In genomic region chr12:68627673-68628319, GRCh38 we compare ENCODE assay signal across 18 cellular contexts. TPM values are rescaled to one million over a fixed set of nuclear protein-coding genes. Genes with fewer than 3 reads are reported as not detected.
DNase-seq lines count a peak whose midpoint lies in the region; ATAC-seq and TF ChIP-seq lines count a peak whose summit lies in the region.
"Had no signal": no experiment of that assay in that cellular context is flagged by ENCODE, and none has a peak within 500 bp of the region (broad histone marks: within the 10 kb centered on the region; RNA-seq: fewer than 3 reads in every experiment).

No MANE protein-coding gene starts in this region.

- intact Hi-C loops in CD4-positive, alpha-beta T cell (cut with DNase I, micrococcal nuclease) = loop anchor here in 1 of 2 experiments (2.0 to 5.0 kb wide), 2 partner anchors 15 to 35 kb away; no protein-coding TSS in a partner anchor
- intact Hi-C loops in naive thymus-derived CD4-positive, alpha-beta T cell (cut with micrococcal nuclease) = loop anchor here (1.0 to 2.0 kb wide), 2 partner anchors 8 to 13 kb away; no protein-coding TSS in a partner anchor

- H2AFZ ChIP-seq in SU-DHL-6 (ENCODE audit: low read depth, low read length, severe bottlenecking) = no peak overlapping the region

- H3F3A ChIP-seq in SU-DHL-6 (ENCODE audit: insufficient read depth) = peaks cover 34% of the 10 kb centered on the region

- H3K9ac ChIP-seq in SU-DHL-6 (ENCODE audit: low read length) = no peak overlapping the region

- ATAC-seq in CD4-positive, alpha-beta T cell (ENCODE audit: poor library complexity) = no peak
- no peak for ATAC-seq in naive thymus-derived CD4-positive, alpha-beta T cell
- no peak for ATAC-seq in GM19328 (IDR thresholded peaks at IDR 0.05; ENCODE audit: unreplicated experiment)

- H3K27me3 Mint-ChIP-seq in activated CD4-positive, alpha-beta T cell treated with anti-CD3 and anti-CD28 coated beads, Interleukin-2, amount 10 ng/mL, durations not matched to agents 7 days and 5 days = no peaks in the 10 kb centered on the region
- no peaks in the 10 kb centered on the region for H3K27me3 Mint-ChIP-seq in CD4-positive, alpha-beta T cell
- no peaks in the 10 kb centered on the region for H3K27me3 Mint-ChIP-seq in naive thymus-derived CD4-positive, alpha-beta T cell

- H3K4me3 Mint-ChIP-seq in activated CD4-positive, alpha-beta T cell treated with anti-CD3 and anti-CD28 coated beads, Interleukin-2, amount 10 ng/mL, durations not matched to agents 7 days and 5 days = no peak overlapping the region
- H3K4me3 Mint-ChIP-seq in CD4-positive, alpha-beta T cell = peak overlapping the region; percentile 55
- H3K4me3 Mint-ChIP-seq in naive thymus-derived CD4-positive, alpha-beta T cell = peak overlapping the region in 6 of 10 donors; percentile 4 to 83 (median 32)

- POLR2A ChIA-PET in activated CD4-positive, alpha-beta T cell treated with anti-CD3 and anti-CD28 coated beads, Interleukin-2, amount 10 ng/mL, durations not matched to agents 7 days and 5 days (lab: Charles Lee) = interaction anchor here (0.6 to 0.7 kb wide), 2 partner anchors 62 to 130 kb away, joined by 3 to 10 read pairs; no protein-coding TSS in a partner anchor
- POLR2A ChIA-PET in CD4-positive, alpha-beta T cell (lab: Charles Lee) = interaction anchor here (1.0 to 2.1 kb wide), 2 partner anchors 12 to 26 kb away, joined by 3 to 5 read pairs; no protein-coding TSS in a partner anchor
- POLR2A ChIA-PET in naive thymus-derived CD4-positive, alpha-beta T cell (lab: Charles Lee) = interaction anchor here (0.9 to 2.4 kb wide), 4 partner anchors 9 to 17 kb away, joined by 3 to 10 read pairs (median 4); partner anchors contain the start of gene RAP1B

- H3K9me3 ChIP-seq in CD4-positive, alpha-beta T cell (ENCODE audit: control insufficient read depth, low read length) = peaks cover 7% of the 10 kb centered on the region
- no peaks in the 10 kb centered on the region for H3K9me3 ChIP-seq in SU-DHL-6 (ENCODE audit: insufficient read depth, low read length)
- peaks cover 0 to 11% (median 0%) of the 10 kb centered on the region in 3 experiments for H3K9me3 ChIP-seq in naive thymus-derived CD4-positive, alpha-beta T cell (ENCODE audit: control insufficient read depth in 2 of 3, low read length in 3 of 3)

- H3K9me2 ChIP-seq in SU-DHL-6 (replicated peaks; ENCODE audit: insufficient read depth, low read length) = no peaks in the 10 kb centered on the region

- TF ChIP-seq CTCF in CD4-positive, alpha-beta T cell (IDR thresholded peaks at IDR 0.05) = no peak
- TF ChIP-seq CTCF in SU-DHL-6 (IDR thresholded peaks at IDR 0.05; ENCODE audit: insufficient read depth, low read length, poor library complexity, severe bottlenecking) (no peak), GM13976 (IDR thresholded peaks at IDR 0.05; ENCODE audit: borderline replicate concordance, control extremely low read depth, extremely low read depth, insufficient read depth, missing control alignments) (no peak)

- peaks cover 27% of the 10 kb centered on the region for H4K20me1 ChIP-seq in SU-DHL-6 (ENCODE audit: low read depth, low read length)

- H3K36me3 ChIP-seq in SU-DHL-6 (ENCODE audit: low read length) = peaks cover 23% of the 10 kb centered on the region
- peaks cover 0 to 30% (median 0%) of the 10 kb centered on the region in 3 experiments for H3K36me3 ChIP-seq in naive thymus-derived CD4-positive, alpha-beta T cell (ENCODE audit: control insufficient read depth in 2 of 3, insufficient read depth in 3 of 3, low read length in 3 of 3)

- peaks cover 39 to 47% of the 10 kb centered on the region in 2 donors for H3K4me1 ChIP-seq in naive thymus-derived CD4-positive, alpha-beta T cell (ENCODE audit: control insufficient read depth in 2 of 2, insufficient read depth in 2 of 2, low read length in 2 of 2)

- peak overlapping the region; percentile 13 for H3K27ac Mint-ChIP-seq in activated CD4-positive, alpha-beta T cell treated with anti-CD3 and anti-CD28 coated beads, Interleukin-2, amount 10 ng/mL, durations not matched to agents 7 days and 5 days
- H3K27ac Mint-ChIP-seq in CD4-positive, alpha-beta T cell = peak overlapping the region; percentile 40
- H3K27ac Mint-ChIP-seq in naive thymus-derived CD4-positive, alpha-beta T cell = peak overlapping the region in 6 of 9 donors; percentile 30 to 86 (median 60)

- H3K27me3 ChIP-seq in CD4-positive, alpha-beta T cell (ENCODE audit: control insufficient read depth, insufficient read depth, low read length) = no peaks in the 10 kb centered on the region
- no peaks in the 10 kb centered on the region for H3K27me3 ChIP-seq in SU-DHL-6 (ENCODE audit: low read length)
- no peaks in the 10 kb centered on the region for H3K27me3 ChIP-seq in naive thymus-derived CD4-positive, alpha-beta T cell (ENCODE audit: control insufficient read depth in 2 of 2, insufficient read depth in 2 of 2, low read length in 2 of 2)
- H3K27me3 ChIP-seq: MG63, Peyer's patch had no signal

- in situ Hi-C loops in GM13976 (cut with MboI; ENCODE audit: low sequenced_read_pairs, unreplicated experiment) = no loop called here

- peaks cover 13% of the 10 kb centered on the region for H3K9me3 Mint-ChIP-seq in activated CD4-positive, alpha-beta T cell treated with anti-CD3 and anti-CD28 coated beads, Interleukin-2, amount 10 ng/mL, durations not matched to agents 7 days and 5 days
- peaks cover 6% of the 10 kb centered on the region for H3K9me3 Mint-ChIP-seq in CD4-positive, alpha-beta T cell
- H3K9me3 Mint-ChIP-seq in naive thymus-derived CD4-positive, alpha-beta T cell = peaks cover 0 to 22% (median 7%) of the 10 kb centered on the region in 11 donors

- CTCF ChIA-PET in activated CD4-positive, alpha-beta T cell treated with anti-CD3 and anti-CD28 coated beads, Interleukin-2, amount 10 ng/mL, durations not matched to agents 7 days and 5 days (lab: Charles Lee) = interaction anchor here (0.6 to 1.2 kb wide), 2 partner anchors 12 to 65 kb away, joined by 3 to 5 read pairs; no protein-coding TSS in a partner anchor
- CTCF ChIA-PET in CD4-positive, alpha-beta T cell (lab: Charles Lee) = no interaction called here
- CTCF ChIA-PET in naive thymus-derived CD4-positive, alpha-beta T cell (lab: Charles Lee) = interaction anchor here (0.8 kb wide), 1 partner anchor 33 kb away, joined by 3 read pairs; no protein-coding TSS in a partner anchor

- no peak overlapping the region for H3K4me2 ChIP-seq in SU-DHL-6 (ENCODE audit: low read depth, low read length, poor library complexity, severe bottlenecking)

- no peak overlapping the region for H3K4me3 ChIP-seq in SU-DHL-6 (ENCODE audit: insufficient read depth, low read length, poor library complexity, severe bottlenecking)
- H3K4me3 ChIP-seq in naive thymus-derived CD4-positive, alpha-beta T cell (ENCODE audit: low read length) = no peak overlapping the region
- H3K4me3 ChIP-seq: MG63, Peyer's patch had no signal

- no peak for DNase-seq in activated CD4-positive, alpha-beta T cell treated with anti-CD3 and anti-CD28 coated beads, Interleukin-2, amount 10 ng/mL, durations not matched to agents 7 days and 5 days
- DNase-seq in activated CD4-positive, alpha-beta T cell treated with anti-CD3 and anti-CD28 coated beads, Interleukin-2, amount 50 U/mL, for 4 hours = no peak
- DNase-seq in CD4-positive, alpha-beta T cell = no peak
- DNase-seq in naive thymus-derived CD4-positive, alpha-beta T cell = no peak
- DNase-seq in GM13976 (ENCODE audit: low spot score) (no peak), NCI-H1436 treated with DMSO at 0.1 percent for 48 hours (lab: John Stamatoyannopoulos, UW) (no peak)
- DNase-seq: 8988T, Calu3, GOT3, MG63, NCI-H1105, NCI-H187, NCI-H774, Peyer's patch, Right ventricle myocardium superior had no signal

- H3K36me3 Mint-ChIP-seq in activated CD4-positive, alpha-beta T cell treated with anti-CD3 and anti-CD28 coated beads, Interleukin-2, amount 10 ng/mL, durations not matched to agents 7 days and 5 days (ENCODE audit: low read depth) = peaks cover 79% of the 10 kb centered on the region
- H3K36me3 Mint-ChIP-seq in CD4-positive, alpha-beta T cell (ENCODE audit: low read depth) = peaks cover 88% of the 10 kb centered on the region
- H3K36me3 Mint-ChIP-seq in naive thymus-derived CD4-positive, alpha-beta T cell = peaks cover 16 to 59% (median 48%) of the 10 kb centered on the region in 5 donors

- H3K4me1 Mint-ChIP-seq in activated CD4-positive, alpha-beta T cell treated with anti-CD3 and anti-CD28 coated beads, Interleukin-2, amount 10 ng/mL, durations not matched to agents 7 days and 5 days = peaks cover 57% of the 10 kb centered on the region
- H3K4me1 Mint-ChIP-seq in CD4-positive, alpha-beta T cell (ENCODE audit: low read depth) = peaks cover 87% of the 10 kb centered on the region
- H3K4me1 Mint-ChIP-seq in naive thymus-derived CD4-positive, alpha-beta T cell = peaks cover 49 to 95% (median 88%) of the 10 kb centered on the region in 7 donors

- H3K27ac ChIP-seq in CD4-positive, alpha-beta T cell (ENCODE audit: low read depth, low read length) = no peak overlapping the region
- peak overlapping the region; percentile 61; the same call in 1 of the 2 replicates for H3K27ac ChIP-seq in SU-DHL-6 (ENCODE audit: low read depth, low read length)
- no peak overlapping the region for H3K27ac ChIP-seq in naive thymus-derived CD4-positive, alpha-beta T cell (ENCODE audit: low read depth, low read length)
- H3K27ac ChIP-seq: C4-2B, Peyer's patch had no signal

- peaks cover 100% of the 10 kb centered on the region for H3K79me2 ChIP-seq in SU-DHL-6 (ENCODE audit: insufficient read depth, low read length)

RNA-seq across cellular contexts. Expression of gene RAP1B, which starts 17.1 kb away (rescaled TPM):
- 100 to 1,000 TPM; 223 to 284 TPM for total RNA-seq in activated CD4-positive, alpha-beta T cell treated with anti-CD3 and anti-CD28 coated beads, Interleukin-2, amount 10 ng/mL, durations not matched to agents 7 days and 5 days
- total RNA-seq in CD4-positive, alpha-beta T cell = 100 to 1,000 TPM; 256 to 261 TPM
- total RNA-seq in naive thymus-derived CD4-positive, alpha-beta T cell = 100 to 1,000 TPM; 202 to 287 (median 223) TPM
- 100 to 1,000 TPM; 482 to 596 TPM for polyA plus RNA-seq in naive thymus-derived CD4-positive, alpha-beta T cell

RNA-seq across cellular contexts. Expression of gene NUP107, which starts 59.0 kb away (rescaled TPM):
- 100 to 1,000 TPM in 1 of 2 experiments, 10 to 100 TPM in 1; 82.0 to 100 TPM for total RNA-seq in activated CD4-positive, alpha-beta T cell treated with anti-CD3 and anti-CD28 coated beads, Interleukin-2, amount 10 ng/mL, durations not matched to agents 7 days and 5 days
- 10 to 100 TPM; 37.2 to 38.7 TPM for total RNA-seq in CD4-positive, alpha-beta T cell
- total RNA-seq in naive thymus-derived CD4-positive, alpha-beta T cell = 10 to 100 TPM; 45.2 to 80.9 (median 69.0) TPM
- 10 to 100 TPM; 25.5 to 48.9 TPM for polyA plus RNA-seq in naive thymus-derived CD4-positive, alpha-beta T cell
